In genomic region chr11:44559207-44559943, GRCh38 we compare ENCODE assay signal across 9 cellular contexts. TPM values are rescaled to one million over a fixed set of nuclear protein-coding genes. Genes with fewer than 3 reads are reported as not detected.
DNase-seq lines count a peak whose midpoint lies in the region; ATAC-seq and TF ChIP-seq lines count a peak whose summit lies in the region.
"Had no signal": no experiment of that assay in that cellular context is flagged by ENCODE, and none has a peak within 500 bp of the region (broad histone marks: within the 10 kb centered on the region; RNA-seq: fewer than 3 reads in every experiment).

No MANE protein-coding gene starts in this region.

- H3K4me1 Mint-ChIP-seq in dendritic cell treated with granulocyte-macrophage colony-stimulating factor and Interleukin-4, amounts not matched to agents 40 ng/mL and 50 ng/mL, for 4 days (ENCODE audit: low read depth) = peaks cover 47% of the 10 kb centered on the region

- H3K27ac Mint-ChIP-seq in dendritic cell treated with granulocyte-macrophage colony-stimulating factor and Interleukin-4, amounts not matched to agents 40 ng/mL and 50 ng/mL, for 4 days = peak overlapping the region; percentile 50

- H3K9ac ChIP-seq in HUES64 (ENCODE audit: low read depth, low read length) (no peak overlapping the region), PC-3 (ENCODE audit: low read length) (no peak overlapping the region)

- ATAC-seq in GM18498 (IDR thresholded peaks at IDR 0.05; ENCODE audit: unreplicated experiment) (peak; percentile 74), GM21576 (IDR thresholded peaks at IDR 0.05; ENCODE audit: unreplicated experiment) (peak; percentile 79), PC-3 (no peak), sciatic nerve (no peak)

- H3K36me3 Mint-ChIP-seq in dendritic cell treated with granulocyte-macrophage colony-stimulating factor and Interleukin-4, amounts not matched to agents 40 ng/mL and 50 ng/mL, for 4 days (ENCODE audit: low read depth) = no peaks in the 10 kb centered on the region

- peaks cover 13% of the 10 kb centered on the region for H3K27me3 Mint-ChIP-seq in dendritic cell treated with granulocyte-macrophage colony-stimulating factor and Interleukin-4, amounts not matched to agents 40 ng/mL and 50 ng/mL, for 4 days

- H3K27ac ChIP-seq in HUES64 (ENCODE audit: low read depth, low read length) (peak overlapping the region; percentile 88; the same call in 1 of the 2 replicates), PC-3 (ENCODE audit: low read length) (no peak overlapping the region)
- H3K27ac ChIP-seq: epithelial cell of prostate had no signal

- H3K27me3 ChIP-seq in HUES64 (ENCODE audit: insufficient read depth, low read length) (no peaks in the 10 kb centered on the region), PC-3 (ENCODE audit: low read length) (no peaks in the 10 kb centered on the region)

- no peaks in the 10 kb centered on the region for H4K20me1 ChIP-seq in PC-3 (ENCODE audit: low read length)

- no peak for TF ChIP-seq CTCF in PC-3 (conservative IDR thresholded peaks at IDR 0.05; ENCODE audit: low read depth, low read length)

- no TSS peak for BruUV-seq in PC-3 (replicated peaks; lab: Mats Ljungman, UMichigan)

- no peak overlapping the region for H3K4me2 ChIP-seq in PC-3 (ENCODE audit: low read length)

- no peaks in the 10 kb centered on the region for H3K9me3 Mint-ChIP-seq in dendritic cell treated with granulocyte-macrophage colony-stimulating factor and Interleukin-4, amounts not matched to agents 40 ng/mL and 50 ng/mL, for 4 days

- no peaks in the 10 kb centered on the region for H3F3A ChIP-seq in PC-3 (ENCODE audit: low read length, unreplicated experiment)

- no peaks in the 10 kb centered on the region for H3K9me2 ChIP-seq in PC-3 (replicated peaks; ENCODE audit: low read length)

- no peak overlapping the region for H2AFZ ChIP-seq in PC-3 (ENCODE audit: low read length)

- intact Hi-C loops in dendritic cell treated with granulocyte-macrophage colony-stimulating factor and Interleukin-4, amounts not matched to agents 40 ng/mL and 50 ng/mL, for 4 days (cut with micrococcal nuclease) = loop anchor here (1.0 to 5.0 kb wide), 2 partner anchors 10 to 353 kb away; no protein-coding TSS in a partner anchor
- intact Hi-C loops in PC-3 (cut with micrococcal nuclease) (loop anchor here (5.0 kb wide), 1 partner anchor 353 kb away; no protein-coding TSS in a partner anchor), sciatic nerve (cut with DNase I) (loop anchor here (5.0 kb wide), 1 partner anchor 353 kb away; no protein-coding TSS in a partner anchor)

- H3K4me3 ChIP-seq in HUES64 (ENCODE audit: low read length) (0 out of 2 replicates have a peak overlapping the region, but pooled peaks have one; percentile 0), PC-3 (ENCODE audit: low read length) (no peak overlapping the region)

- POLR2A ChIA-PET in PC-3 (lab: Charles Lee; ENCODE audit: unreplicated experiment) = no interaction called here

- CTCF ChIA-PET in PC-3 (lab: Charles Lee) = interaction anchor here (0.6 to 2.1 kb wide), 2 partner anchors 58 to 419 kb away, joined by 3 to 8 read pairs; no protein-coding TSS in a partner anchor

- no peaks in the 10 kb centered on the region for H3K9me3 ChIP-seq in HUES64 (ENCODE audit: insufficient read depth, low read depth, low read length)
- no peaks in the 10 kb centered on the region for H3K9me3 ChIP-seq in PC-3 (ENCODE audit: low read length)

- H3K4me1 ChIP-seq in HUES64 (ENCODE audit: insufficient read depth, low read length) (peaks cover 21% of the 10 kb centered on the region), PC-3 (ENCODE audit: insufficient read depth, low read length) (peaks cover 4% of the 10 kb centered on the region)

- WGBS in HUES64 = 11% methylated on average over 9 of the region's 9 CpGs

- H3K36me3 ChIP-seq in HUES64 (ENCODE audit: insufficient read depth, low read length) = no peaks in the 10 kb centered on the region
- H3K36me3 ChIP-seq in PC-3 (ENCODE audit: low read depth, low read length) = no peaks in the 10 kb centered on the region

- no peaks in the 10 kb centered on the region for H3K79me2 ChIP-seq in PC-3 (ENCODE audit: low read length)

- no peak overlapping the region for H3K4me3 Mint-ChIP-seq in dendritic cell treated with granulocyte-macrophage colony-stimulating factor and Interleukin-4, amounts not matched to agents 40 ng/mL and 50 ng/mL, for 4 days

- DNase-seq in PC-3 (no peak), sciatic nerve (ENCODE audit: low spot score) (no peak), NCI-H1417 (lab: John Stamatoyannopoulos, UW) (no peak)
- DNase-seq in stimulated activated naive CD4-positive, alpha-beta T cell treated with Interleukin-2 at 50 U/mL for 16 hours (lab: John Stamatoyannopoulos, UW) = no peak

RNA-seq across cellular contexts. Expression of gene CD82, which starts 6.1 kb away (rescaled TPM):
- 6.9 TPM for polyA plus RNA-seq in HUES64 (2013, experiment 1 of 2)
- 7.4 TPM for polyA plus RNA-seq in HUES64 (2013, experiment 2 of 2)
- total RNA-seq in PC-3 (2014; rRNA removed) (4.3 and 5.0 TPM in 2 replicates), sciatic nerve (127 TPM)

Comparison
In these comparisons a context has a peak if more than half of its experiments do, and no peak if none do; other contexts are left out.
1. ATAC-seq: peak in GM18498 (single experiment) and GM21576 (single experiment); none in PC-3 (single experiment) and sciatic nerve (single experiment).
2. RNA of gene CD82, which starts 6.1 kb away (total RNA-seq): 127 TPM in sciatic nerve (single experiment); 4.3 to 5.0 TPM in PC-3; every median in the first group is over 10 times any median in the second.